Comparison of ENCODE assay signal across 33 cellular contexts in the genomic region with DNA sequence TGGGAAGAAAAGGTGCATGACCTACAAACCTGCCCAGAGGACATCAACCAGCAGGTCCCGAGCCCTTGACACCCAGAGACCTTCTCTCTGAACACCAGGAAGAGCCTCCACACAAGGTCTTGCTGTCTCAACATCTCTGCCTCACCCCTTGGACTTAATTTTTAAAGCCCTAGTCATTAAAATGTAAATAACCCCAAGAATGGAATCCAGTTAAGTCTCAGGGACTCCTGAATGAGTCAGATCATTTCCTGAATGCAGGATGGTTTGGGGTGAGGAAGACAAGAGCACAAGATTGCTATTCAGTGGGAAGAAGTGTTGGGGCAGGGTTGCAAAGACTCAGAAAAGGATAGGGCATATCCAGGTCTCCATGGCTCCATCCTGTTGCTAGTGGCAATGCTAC. TPM values are rescaled to one million over a fixed set of nuclear protein-coding genes. Genes with fewer than 3 reads are reported as not detected.
"Had no signal": no experiment of that assay in that cellular context is flagged by ENCODE, and none has a peak within 500 bp of the region (broad histone marks: within the 10 kb centered on the region; RNA-seq: fewer than 3 reads in every experiment).

No MANE protein-coding gene starts in this region.

- H3K36me3 Mint-ChIP-seq: activated naive CD8-positive, alpha-beta T cell treated with anti-CD3 and anti-CD28 coated beads, Interleukin-2, amount 10 ng/mL, durations not matched to agents 7 days and 5 days had no signal

- DNase-seq: activated CD4-positive, alpha-beta T cell treated with anti-CD3 and anti-CD28 coated beads for 1 hour; activated CD4-positive, alpha-beta T cell treated with anti-CD3 and anti-CD28 coated beads for 48 hours; activated CD4-positive, alpha-beta T cell treated with anti-CD3 and anti-CD28 coated beads, Interleukin-2, amount 50 U/mL, for 4 hours; activated CD4-positive, CD25-positive, alpha-beta regulatory T cell; activated CD8-positive, alpha-beta T cell treated with anti-CD3 and anti-CD28 coated beads for 36 hours; activated effector memory CD4-positive, alpha-beta T cell treated with anti-CD3 and anti-CD28 coated beads, Interleukin-2, amount 50 U/mL, for 16 hours; activated naive CD4-positive, alpha-beta T cell; activated naive CD4-positive, alpha-beta T cell treated with anti-CD3 and anti-CD28 coated beads, Interleukin-2, amount 50 U/mL, for 16 hours; activated naive CD8-positive, alpha-beta T cell treated with anti-CD3 and anti-CD28 coated beads, Interleukin-2, amount 10 ng/mL, durations not matched to agents 7 days and 5 days; activated T-cell treated with anti-CD3 and anti-CD28 coated beads, Interleukin-2, amount 50 U/mL, for 1 hour; activated T-cell treated with anti-CD3 and anti-CD28 coated beads, Interleukin-2, amount 50 U/mL, for 72 hours; amygdala; Kasumi-1; NCI-H1105; NCI-H1417 treated with DMSO at 0.1 percent for 48 hours; NCI-H187 treated with DMSO at 0.1 percent for 48 hours; NCI-H2081; NCI-H226; NCI-H446 treated with DMSO at 0.1 percent for 48 hours; NCI-H69; NK-92 treated with Interleukin-12 subunit alpha and Interleukin-12 subunit beta, amount 100 ng/mL, for 24 hours; SHP77; SJCRH30; T1000; WERI-Rb-1 had no signal

- H3K4me3 Mint-ChIP-seq: activated CD8-positive, alpha-beta T cell treated with anti-CD3 and anti-CD28 coated beads for 36 hours; activated naive CD8-positive, alpha-beta T cell treated with anti-CD3 and anti-CD28 coated beads, Interleukin-2, amount 10 ng/mL, durations not matched to agents 7 days and 5 days; activated T-cell treated with anti-CD3 and anti-CD28 coated beads, Interleukin-2, amount 50 U/mL, for 72 hours; activated T-helper 17 cell treated with anti-CD3 and anti-CD28 coated beads, Interleukin-2, amount 50 U/mL, for 72 hours had no signal

- H2AFZ ChIP-seq: PC-9 had no signal

- H3K4me1 ChIP-seq: ascending aorta, SJCRH30 had no signal

- H3K36me3 ChIP-seq: ascending aorta, SJCRH30, WERI-Rb-1 had no signal

- H3K27me3 ChIP-seq: ascending aorta had no signal

- H3K27ac Mint-ChIP-seq: activated CD8-positive, alpha-beta T cell treated with anti-CD3 and anti-CD28 coated beads for 36 hours; activated naive CD8-positive, alpha-beta T cell treated with anti-CD3 and anti-CD28 coated beads, Interleukin-2, amount 10 ng/mL, durations not matched to agents 7 days and 5 days; activated T-cell treated with anti-CD3 and anti-CD28 coated beads, Interleukin-2, amount 50 U/mL, for 72 hours; activated T-helper 17 cell treated with anti-CD3 and anti-CD28 coated beads, Interleukin-2, amount 50 U/mL, for 72 hours had no signal

- H3K4me2 ChIP-seq: PC-9 had no signal

- H3K4me1 Mint-ChIP-seq: activated naive CD8-positive, alpha-beta T cell treated with anti-CD3 and anti-CD28 coated beads, Interleukin-2, amount 10 ng/mL, durations not matched to agents 7 days and 5 days; activated T-helper 17 cell treated with anti-CD3 and anti-CD28 coated beads, Interleukin-2, amount 50 U/mL, for 72 hours had no signal

- H3K27me3 Mint-ChIP-seq: activated CD8-positive, alpha-beta T cell treated with anti-CD3 and anti-CD28 coated beads for 36 hours had no signal

- H3K4me3 ChIP-seq: ascending aorta, PC-9, SJCRH30, SK-N-MC had no signal

- H3K9me3 ChIP-seq: ascending aorta, SJCRH30 had no signal

- H3K27ac ChIP-seq: ascending aorta, PC-9, RWPE1, SJCRH30, SK-N-MC, WERI-Rb-1 had no signal

- H3K9me3 Mint-ChIP-seq: activated CD8-positive, alpha-beta T cell treated with anti-CD3 and anti-CD28 coated beads for 36 hours; activated naive CD8-positive, alpha-beta T cell treated with anti-CD3 and anti-CD28 coated beads, Interleukin-2, amount 10 ng/mL, durations not matched to agents 7 days and 5 days; activated T-cell treated with anti-CD3 and anti-CD28 coated beads, Interleukin-2, amount 50 U/mL, for 72 hours; activated T-helper 17 cell treated with anti-CD3 and anti-CD28 coated beads, Interleukin-2, amount 50 U/mL, for 72 hours had no signal

- ATAC-seq: activated CD8-positive, alpha-beta T cell treated with anti-CD3 and anti-CD28 coated beads for 36 hours; activated T-cell treated with anti-CD3 and anti-CD28 coated beads, Interleukin-2, amount 50 U/mL, for 72 hours; activated T-helper 17 cell treated with anti-CD3 and anti-CD28 coated beads, Interleukin-2, amount 50 U/mL, for 72 hours had no signal

RNA-seq across cellular contexts. Expression of a gene that starts 17.8 kb away (rescaled TPM):
- total RNA-seq: activated CD8-positive, alpha-beta memory T cell treated with anti-CD3 and anti-CD28 coated beads for 36 hours; activated CD8-positive, alpha-beta T cell treated with anti-CD3 and anti-CD28 coated beads for 36 hours; activated naive CD8-positive, alpha-beta T cell treated with anti-CD3 and anti-CD28 coated beads, Interleukin-2, amount 10 ng/mL, durations not matched to agents 7 days and 5 days; activated T-cell treated with anti-CD3 and anti-CD28 coated beads, Interleukin-2, amount 50 U/mL, for 72 hours; activated T-helper 17 cell treated with anti-CD3 and anti-CD28 coated beads, Interleukin-2, amount 50 U/mL, for 72 hours; PC-9; SJCRH30; T-helper 1 cell treated with Interleukin-12 subunit alpha and Interleukin-12 subunit beta and Interleukin-4 antibody, amounts not matched to agents 30 ng/mL and 1 ng/mL, for 36 hours; T-helper 2 cell treated with Interferon-gamma antibody and Interleukin-4, amounts not matched to agents 100 ng/mL and 5 ng/mL, for 36 hours had no signal
